25 cellular contexts compared by ENCODE assay signal in the genomic region with DNA sequence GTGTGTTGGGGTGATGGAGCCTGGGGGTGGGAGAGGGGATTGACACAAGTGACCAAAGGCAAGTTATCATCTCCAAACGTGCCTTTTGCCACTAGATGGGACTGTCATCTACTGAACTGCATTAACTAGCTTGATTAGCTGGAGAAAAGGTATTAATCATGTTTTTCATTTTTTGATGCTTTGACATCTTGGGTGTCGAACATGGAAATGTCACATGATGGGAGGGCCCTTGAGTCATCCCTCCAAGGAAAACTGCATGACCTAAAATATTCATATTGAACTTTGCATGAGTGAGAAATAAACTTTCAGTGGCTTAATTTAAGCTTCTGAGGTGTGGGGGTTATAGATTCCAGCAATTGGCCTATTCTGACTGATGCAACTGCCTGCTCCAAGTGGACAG.
A peak's percentile ranks its signal among the peaks of the same experiment; 100 is the strongest.
DNase-seq lines count a peak whose midpoint lies in the region; ATAC-seq and TF ChIP-seq lines count a peak whose summit lies in the region.
"Had no signal": no experiment of that assay in that cellular context is flagged by ENCODE, and none has a peak within 500 bp of the region (broad histone marks: within the 10 kb centered on the region; RNA-seq: fewer than 3 reads in every experiment).

No MANE protein-coding gene starts in this region.

- H3K36me3 ChIP-seq in sigmoid colon, result no peaks in the 10 kb centered on the region
- H3K36me3 ChIP-seq: SJCRH30, spleen, thyroid gland had no signal

- CTCF ChIA-PET in MCF 10A (lab: Yijun Ruan, JAX), result interaction anchor here (0.8 to 3.2 kb wide), 3 partner anchors 57 to 207 kb away, joined by 3 to 22 read pairs (median 4); no protein-coding TSS in a partner anchor

- peaks cover 0 to 20% (median 10%) of the 10 kb centered on the region in 4 donors for H3K4me1 ChIP-seq in sigmoid colon

- ATAC-seq in activated T-cell treated with anti-CD3 and anti-CD28 coated beads, Interleukin-2, amount 50 U/mL, for 72 hours (replicated peaks in 1 of 2), result peak; percentile 51 to 75
- ATAC-seq in natural killer cell treated with Interleukin-12 subunit alpha and Interleukin-12 subunit beta and Interleukin-15 and Interleukin-18, amount 100 ng/mL, for 72 hours, result no peak
- ATAC-seq: GM23338; naive thymus-derived CD4-positive, alpha-beta T cell had no signal

- H3K27me3 Mint-ChIP-seq in activated T-cell treated with anti-CD3 and anti-CD28 coated beads, Interleukin-2, amount 50 U/mL, for 72 hours (ENCODE audit: low read depth), result no peaks in the 10 kb centered on the region
- no peaks in the 10 kb centered on the region for H3K27me3 Mint-ChIP-seq in activated T-cell treated with anti-CD3 and anti-CD28 coated beads, Interleukin-2, amount 50 U/mL, for 24 hours
- peaks cover 0 to 2% of the 10 kb centered on the region in 2 donors for H3K27me3 Mint-ChIP-seq in natural killer cell treated with Interleukin-12 subunit alpha and Interleukin-12 subunit beta and Interleukin-15 and Interleukin-18, amount 100 ng/mL, for 72 hours
- no peaks in the 10 kb centered on the region for H3K27me3 Mint-ChIP-seq in MCF 10A (ENCODE audit: insufficient read depth, unreplicated experiment)
- H3K27me3 Mint-ChIP-seq: CD4-positive, alpha-beta memory T cell had no signal

- H3K9me3 Mint-ChIP-seq in activated T-cell treated with anti-CD3 and anti-CD28 coated beads, Interleukin-2, amount 50 U/mL, for 72 hours, result no peaks in the 10 kb centered on the region
- H3K9me3 Mint-ChIP-seq in activated T-cell treated with anti-CD3 and anti-CD28 coated beads, Interleukin-2, amount 50 U/mL, for 24 hours, result no peaks in the 10 kb centered on the region
- H3K9me3 Mint-ChIP-seq in natural killer cell treated with Interleukin-12 subunit alpha and Interleukin-12 subunit beta and Interleukin-15 and Interleukin-18, amount 100 ng/mL, for 72 hours, result no peaks in the 10 kb centered on the region
- H3K9me3 Mint-ChIP-seq in MCF 10A (ENCODE audit: unreplicated experiment), result no peaks in the 10 kb centered on the region
- H3K9me3 Mint-ChIP-seq: GM23338; T-helper 2 cell treated with Interferon-gamma antibody and Interleukin-4, amounts not matched to agents 5 μg/mL and 100 μg/mL, for 36 hours had no signal

- no peak for TF ChIP-seq POLR2A in sigmoid colon (IDR thresholded peaks at IDR 0.05)

- peak overlapping the region; percentile 27 for H3K27ac Mint-ChIP-seq in activated T-cell treated with anti-CD3 and anti-CD28 coated beads, Interleukin-2, amount 50 U/mL, for 72 hours
- no peak overlapping the region for H3K27ac Mint-ChIP-seq in activated T-cell treated with anti-CD3 and anti-CD28 coated beads, Interleukin-2, amount 50 U/mL, for 24 hours
- no peak overlapping the region for H3K27ac Mint-ChIP-seq in natural killer cell treated with Interleukin-12 subunit alpha and Interleukin-12 subunit beta and Interleukin-15 and Interleukin-18, amount 100 ng/mL, for 72 hours
- no peak overlapping the region for H3K27ac Mint-ChIP-seq in MCF 10A (ENCODE audit: low read depth, unreplicated experiment)
- H3K27ac Mint-ChIP-seq: GM23338; progenitor cell of endocrine pancreas; T-helper 2 cell treated with Interferon-gamma antibody and Interleukin-4, amounts not matched to agents 5 μg/mL and 100 μg/mL, for 36 hours had no signal

- TF ChIP-seq CTCF in epithelial cell of proximal tubule (conservative IDR thresholded peaks at IDR 0.05; ENCODE audit: low read depth, low read length) (peak; percentile 22), sigmoid colon (IDR thresholded peaks at IDR 0.05) (no peak), MCF 10A (IDR thresholded peaks at IDR 0.05; ENCODE audit: unreplicated experiment) (no peak)

- no peaks in the 10 kb centered on the region for H3K27me3 ChIP-seq in sigmoid colon
- H3K27me3 ChIP-seq: hepatocyte, SJCRH30, spleen, thyroid gland had no signal

- DNase-seq in activated T-cell treated with anti-CD3 and anti-CD28 coated beads, Interleukin-2, amount 50 U/mL, for 72 hours, result no peak
- no peak for DNase-seq in activated T-cell treated with anti-CD3 and anti-CD28 coated beads, Interleukin-2, amount 50 U/mL, for 24 hours
- peak; percentile 62 for DNase-seq in LHCN-M2 (ENCODE audit: low read depth)
- no peak for DNase-seq in epithelial cell of proximal tubule (ENCODE audit: low read depth)
- DNase-seq in sigmoid colon, result peak; percentile 19
- DNase-seq in natural killer cell treated with Interleukin-12 subunit alpha and Interleukin-12 subunit beta and Interleukin-15 and Interleukin-18, amount 100 ng/mL, for 72 hours (ENCODE audit: low spot score), result no peak
- DNase-seq in MCF 10A (ENCODE audit: unreplicated experiment), result no peak
- no peak for DNase-seq in NCI-H187 (lab: John Stamatoyannopoulos, UW)
- DNase-seq: ACHN; activated CD4-positive, CD25-positive, alpha-beta regulatory T cell treated with anti-CD3 and anti-CD28 coated beads, Interleukin-2, amount 50 U/mL, for 72 hours; activated CD8-positive, alpha-beta memory T cell treated with anti-CD3 and anti-CD28 coated beads, Interleukin-2, amount 50 U/mL, for 4 hours; CD4-positive, alpha-beta memory T cell; DMS79; kidney; naive thymus-derived CD4-positive, alpha-beta T cell; NCI-H1048; NCI-H2107; NCI-H524 treated with DMSO at 0.1 percent for 48 hours; SJCRH30; thyroid gland had no signal

- BruUV-seq in MCF 10A (replicated peaks; lab: Mats Ljungman, UMichigan), result no TSS peak

- POLR2A ChIA-PET in MCF 10A (lab: Yijun Ruan, JAX), result interaction anchor here (1.7 kb wide), 1 partner anchor 12 kb away, joined by 6 read pairs; no protein-coding TSS in a partner anchor

- no peak overlapping the region for H3K4me3 ChIP-seq in epithelial cell of proximal tubule (ENCODE audit: low read depth, low read length)
- H3K4me3 ChIP-seq in sigmoid colon, result no peak overlapping the region
- H3K4me3 ChIP-seq: GM23338, hepatocyte, SJCRH30, spleen, thyroid gland had no signal

- H3K36me3 Mint-ChIP-seq in activated T-cell treated with anti-CD3 and anti-CD28 coated beads, Interleukin-2, amount 50 U/mL, for 72 hours (ENCODE audit: insufficient read depth in 2 of 2), result no peaks in the 10 kb centered on the region
- no peaks in the 10 kb centered on the region for H3K36me3 Mint-ChIP-seq in activated T-cell treated with anti-CD3 and anti-CD28 coated beads, Interleukin-2, amount 50 U/mL, for 24 hours (ENCODE audit: low read depth)
- no peaks in the 10 kb centered on the region for H3K36me3 Mint-ChIP-seq in natural killer cell treated with Interleukin-12 subunit alpha and Interleukin-12 subunit beta and Interleukin-15 and Interleukin-18, amount 100 ng/mL, for 72 hours
- peaks cover 5% of the 10 kb centered on the region for H3K36me3 Mint-ChIP-seq in MCF 10A (ENCODE audit: insufficient read depth, unreplicated experiment)
- H3K36me3 Mint-ChIP-seq: naive thymus-derived CD4-positive, alpha-beta T cell had no signal

- H3K4me1 Mint-ChIP-seq in activated T-cell treated with anti-CD3 and anti-CD28 coated beads, Interleukin-2, amount 50 U/mL, for 72 hours (ENCODE audit: low read depth), result peaks cover 19% of the 10 kb centered on the region
- peaks cover 11% of the 10 kb centered on the region for H3K4me1 Mint-ChIP-seq in activated T-cell treated with anti-CD3 and anti-CD28 coated beads, Interleukin-2, amount 50 U/mL, for 24 hours (ENCODE audit: low read depth)
- peaks cover 2 to 6% of the 10 kb centered on the region in 2 donors for H3K4me1 Mint-ChIP-seq in natural killer cell treated with Interleukin-12 subunit alpha and Interleukin-12 subunit beta and Interleukin-15 and Interleukin-18, amount 100 ng/mL, for 72 hours (ENCODE audit: low read depth in 2 of 2)
- peaks cover 16% of the 10 kb centered on the region for H3K4me1 Mint-ChIP-seq in MCF 10A (ENCODE audit: insufficient read depth, unreplicated experiment)
- H3K4me1 Mint-ChIP-seq: GM23338 had no signal

- 54 to 71% methylated on average over 2 of the region's 2 CpGs for WGBS in sigmoid colon, 2 donors

- no peaks in the 10 kb centered on the region for H3K9me3 ChIP-seq in sigmoid colon
- H3K9me3 ChIP-seq: SJCRH30, spleen, thyroid gland had no signal

- no peak overlapping the region for H3K4me3 Mint-ChIP-seq in activated T-cell treated with anti-CD3 and anti-CD28 coated beads, Interleukin-2, amount 50 U/mL, for 72 hours
- no peak overlapping the region for H3K4me3 Mint-ChIP-seq in activated T-cell treated with anti-CD3 and anti-CD28 coated beads, Interleukin-2, amount 50 U/mL, for 24 hours
- H3K4me3 Mint-ChIP-seq in natural killer cell treated with Interleukin-12 subunit alpha and Interleukin-12 subunit beta and Interleukin-15 and Interleukin-18, amount 100 ng/mL, for 72 hours, result no peak overlapping the region
- H3K4me3 Mint-ChIP-seq in MCF 10A (ENCODE audit: unreplicated experiment), result no peak overlapping the region
- H3K4me3 Mint-ChIP-seq: CD4-positive, alpha-beta memory T cell; GM23338; naive thymus-derived CD4-positive, alpha-beta T cell; T-helper 2 cell treated with Interferon-gamma antibody and Interleukin-4, amounts not matched to agents 5 μg/mL and 100 μg/mL, for 36 hours had no signal

- H3K27ac ChIP-seq in sigmoid colon, result no peak overlapping the region
- H3K27ac ChIP-seq: hepatocyte, SJCRH30, spleen, thyroid gland had no signal

- intact Hi-C loops in sigmoid colon (cut with DNase I), result loop anchor here (10.0 kb wide), 1 partner anchor 1214 kb away; a partner anchor contains a TSS
- intact Hi-C loops in MCF 10A (cut with micrococcal nuclease), result no loop called here

- no peak for TF ChIP-seq EP300 in sigmoid colon (IDR thresholded peaks at IDR 0.05)

Comparison
In these comparisons a context has a peak if more than half of its experiments do, and no peak if none do; other contexts are left out.
1. ATAC-seq: peak in activated T-cell treated with anti-CD3 and anti-CD28 coated beads, Interleukin-2, amount 50 U/mL, for 72 hours (2 of 2); none in natural killer cell treated with Interleukin-12 subunit alpha and Interleukin-12 subunit beta and Interleukin-15 and Interleukin-18, amount 100 ng/mL, for 72 hours (0 of 2).
2. DNase-seq: peak in LHCN-M2 (single experiment) and sigmoid colon (single experiment); none in activated T-cell treated with anti-CD3 and anti-CD28 coated beads, Interleukin-2, amount 50 U/mL, for 72 hours (0 of 2), activated T-cell treated with anti-CD3 and anti-CD28 coated beads, Interleukin-2, amount 50 U/mL, for 24 hours (single experiment), epithelial cell of proximal tubule (single experiment), natural killer cell treated with Interleukin-12 subunit alpha and Interleukin-12 subunit beta and Interleukin-15 and Interleukin-18, amount 100 ng/mL, for 72 hours (single experiment), MCF 10A (single experiment) and NCI-H187 (0 of 2).